In genomic region chr6:15521516-15521915, GRCh38 we compare ENCODE assay signal across 17 cellular contexts.
A peak's percentile ranks its signal among the peaks of the same experiment; 100 is the strongest.
DNase-seq lines count a peak whose midpoint lies in the region; ATAC-seq and TF ChIP-seq lines count a peak whose summit lies in the region.
"Had no signal": no experiment of that assay in that cellular context is flagged by ENCODE, and none has a peak within 500 bp of the region (broad histone marks: within the 10 kb centered on the region; RNA-seq: fewer than 3 reads in every experiment).

No MANE protein-coding gene starts in this region.

- H3K27ac Mint-ChIP-seq in activated naive CD4-positive, alpha-beta T cell treated with anti-CD3 and anti-CD28 coated beads, Interleukin-2, amount 10 ng/mL, durations not matched to agents 7 days and 5 days, result peak overlapping the region; percentile 0

- TF ChIP-seq CTCF in adrenal gland (IDR thresholded peaks at IDR 0.05) (no peak), lower lobe of right lung (IDR thresholded peaks at IDR 0.05) (no peak)

- 74 to 83% (median 78%) methylated on average over 5 of the region's 5 CpGs for WGBS in adrenal gland, 4 donors

- H3K4me3 Mint-ChIP-seq in activated naive CD4-positive, alpha-beta T cell treated with anti-CD3 and anti-CD28 coated beads, Interleukin-2, amount 10 ng/mL, durations not matched to agents 7 days and 5 days, result no peak overlapping the region
- H3K4me3 Mint-ChIP-seq: nephron progenitor cell had no signal

- H3K27me3 Mint-ChIP-seq in activated naive CD4-positive, alpha-beta T cell treated with anti-CD3 and anti-CD28 coated beads, Interleukin-2, amount 10 ng/mL, durations not matched to agents 7 days and 5 days, result no peaks in the 10 kb centered on the region

- H3K27ac ChIP-seq in adrenal gland (no peak overlapping the region), lower lobe of right lung (peak overlapping the region; percentile 53), temporal lobe (ENCODE audit: low read depth, low read length) (peak overlapping the region; percentile 5)
- H3K27ac ChIP-seq: cardiac muscle cell had no signal

- H3K36me3 Mint-ChIP-seq in activated naive CD4-positive, alpha-beta T cell treated with anti-CD3 and anti-CD28 coated beads, Interleukin-2, amount 10 ng/mL, durations not matched to agents 7 days and 5 days, result peaks cover 73% of the 10 kb centered on the region

- ATAC-seq in lower lobe of right lung (no peak), esophagus mucosa (no peak)

- CTCF ChIA-PET in activated naive CD4-positive, alpha-beta T cell treated with anti-CD3 and anti-CD28 coated beads, Interleukin-2, amount 10 ng/mL, durations not matched to agents 7 days and 5 days (lab: Charles Lee), result interaction anchor here (1.9 kb wide), 1 partner anchor 103 kb away, joined by 4 read pairs; no protein-coding TSS in a partner anchor

- H3K36me3 ChIP-seq in adrenal gland (replicated peaks in 1 of 2) (peaks cover 0 to 69% of the 10 kb centered on the region in 2 donors), lower lobe of right lung (peaks cover 82% of the 10 kb centered on the region)

- H3K4me1 Mint-ChIP-seq in activated naive CD4-positive, alpha-beta T cell treated with anti-CD3 and anti-CD28 coated beads, Interleukin-2, amount 10 ng/mL, durations not matched to agents 7 days and 5 days, result peaks cover 12% of the 10 kb centered on the region

- H3K9me3 ChIP-seq in adrenal gland (replicated peaks in 1 of 3), result no peaks in the 10 kb centered on the region
- H3K9me3 ChIP-seq in lower lobe of right lung, result no peaks in the 10 kb centered on the region
- H3K9me3 ChIP-seq: left lung had no signal

- DNase-seq in activated naive CD4-positive, alpha-beta T cell treated with anti-CD3 and anti-CD28 coated beads, Interleukin-2, amount 10 ng/mL, durations not matched to agents 7 days and 5 days, result no peak
- no peak for DNase-seq in activated naive CD4-positive, alpha-beta T cell treated with Interleukin-2 at 50 U/mL for 16 hours
- peak in 4 of 7 donors; percentile 2 to 50 (median 4) for DNase-seq in adrenal gland
- no peak for DNase-seq in lower lobe of right lung
- no peak for DNase-seq in NCI-H524 (lab: John Stamatoyannopoulos, UW)
- DNase-seq in kidney glomerular epithelial cell (lab: John Stamatoyannopoulos, UW), result no peak
- DNase-seq: activated CD4-positive, alpha-beta T cell treated with anti-CD3 and anti-CD28 coated beads, Interleukin-2, amount 50 U/mL, for 4 hours; activated naive CD4-positive, alpha-beta T cell treated with anti-CD3 and anti-CD28 coated beads, Interleukin-2, amount 50 U/mL, for 16 hours; HCEC 1CT; Karpas-422; left lung; NCI-H1694 treated with DMSO at 0.1 percent for 48 hours; NCI-H526; nephron progenitor cell had no signal

- H3K4me3 ChIP-seq in adrenal gland, result no peak overlapping the region
- H3K4me3 ChIP-seq in lower lobe of right lung, result no peak overlapping the region
- H3K4me3 ChIP-seq: cardiac muscle cell, left lung had no signal

- TF ChIP-seq POLR2A in adrenal gland (IDR thresholded peaks at IDR 0.05), result no peak

- no peaks in the 10 kb centered on the region for H3K9me3 Mint-ChIP-seq in activated naive CD4-positive, alpha-beta T cell treated with anti-CD3 and anti-CD28 coated beads, Interleukin-2, amount 10 ng/mL, durations not matched to agents 7 days and 5 days

- H3K27me3 ChIP-seq in adrenal gland, result no peaks in the 10 kb centered on the region
- H3K27me3 ChIP-seq in lower lobe of right lung (ENCODE audit: low read depth), result no peaks in the 10 kb centered on the region
- H3K27me3 ChIP-seq: cardiac muscle cell, left lung had no signal

- no peaks in the 10 kb centered on the region for H3K4me1 ChIP-seq in adrenal gland (replicated peaks in 1 of 2)
- H3K4me1 ChIP-seq in lower lobe of right lung, result peaks cover 11% of the 10 kb centered on the region

- intact Hi-C loops in adrenal gland (cut with DNase I), result loop anchor here in 1 of 2 donors (10.0 kb wide), 1 partner anchor 93 kb away; no protein-coding TSS in a partner anchor
- intact Hi-C loops in lower lobe of right lung (cut with DNase I), result no loop called here

Comparison
In these comparisons a context has a peak if more than half of its experiments do, and no peak if none do; other contexts are left out.
1. DNase-seq: peak in adrenal gland (4 of 7); none in activated naive CD4-positive, alpha-beta T cell treated with anti-CD3 and anti-CD28 coated beads, Interleukin-2, amount 10 ng/mL, durations not matched to agents 7 days and 5 days (single experiment), activated naive CD4-positive, alpha-beta T cell treated with Interleukin-2 at 50 U/mL for 16 hours (single experiment), lower lobe of right lung (single experiment), NCI-H524 (0 of 2) and kidney glomerular epithelial cell (single experiment).
2. H3K27ac ChIP-seq: peak in lower lobe of right lung (single experiment) and temporal lobe (single experiment); none in adrenal gland (0 of 5).